ENCODE assay signal across 22 cellular contexts in the genomic region with DNA sequence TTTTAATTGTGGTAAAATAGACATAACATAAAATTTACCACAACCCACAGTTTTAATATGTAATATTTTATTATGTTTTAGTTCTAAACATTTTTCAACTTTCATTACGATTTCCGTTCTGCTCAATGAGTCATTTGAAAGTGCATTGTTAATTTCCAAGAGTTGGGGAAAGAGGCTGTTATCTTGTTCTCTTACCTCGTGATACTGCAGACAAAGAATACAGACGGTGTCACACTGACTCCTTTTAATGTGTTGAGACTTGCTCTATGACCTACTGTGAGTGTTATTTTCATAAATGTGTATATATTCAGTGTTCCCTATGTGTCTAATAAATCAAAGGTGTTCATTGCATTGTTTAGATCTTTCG. TPM values are rescaled to one million over a fixed set of nuclear protein-coding genes. Genes with fewer than 3 reads are reported as not detected.
DNase-seq lines count a peak whose midpoint lies in the region; ATAC-seq, FAIRE-seq and TF ChIP-seq lines count a peak whose summit lies in the region.
"Had no signal": no experiment of that assay in that cellular context is flagged by ENCODE, and none has a peak within 500 bp of the region (broad histone marks: within the 10 kb centered on the region; RNA-seq: fewer than 3 reads in every experiment).

No MANE protein-coding gene starts in this region.

- no peak overlapping the region for H2AFZ ChIP-seq in osteoblast (ENCODE audit: low read length)

- no peak for FAIRE-seq in GM12891 (lab: Jason Lieb, UNC)

- H3K9me3 ChIP-seq in RWPE2 (ENCODE audit: severe bottlenecking) (no peaks in the 10 kb centered on the region), osteoblast (ENCODE audit: low read depth, low read length) (no peaks in the 10 kb centered on the region), testis (no peaks in the 10 kb centered on the region)
- H3K9me3 ChIP-seq: heart left ventricle, MG63, upper lobe of left lung had no signal

- no peaks in the 10 kb centered on the region for H3K9me3 Mint-ChIP-seq in activated CD8-positive, alpha-beta memory T cell treated with anti-CD3 and anti-CD28 coated beads, Interleukin-2, amount 10 ng/mL, durations not matched to agents 7 days and 5 days (ENCODE audit: low read depth)
- H3K9me3 Mint-ChIP-seq in central memory CD8-positive, alpha-beta T cell, result no peaks in the 10 kb centered on the region
- H3K9me3 Mint-ChIP-seq: CD4-positive, alpha-beta T cell had no signal

- no peaks in the 10 kb centered on the region for H3K27me3 Mint-ChIP-seq in activated CD8-positive, alpha-beta memory T cell treated with anti-CD3 and anti-CD28 coated beads, Interleukin-2, amount 10 ng/mL, durations not matched to agents 7 days and 5 days
- H3K27me3 Mint-ChIP-seq in central memory CD8-positive, alpha-beta T cell, result peaks cover 10% of the 10 kb centered on the region
- H3K27me3 Mint-ChIP-seq: activated naive CD8-positive, alpha-beta T cell; CD4-positive, alpha-beta T cell had no signal

- H3K27ac Mint-ChIP-seq in activated CD8-positive, alpha-beta memory T cell treated with anti-CD3 and anti-CD28 coated beads, Interleukin-2, amount 10 ng/mL, durations not matched to agents 7 days and 5 days, result no peak overlapping the region
- peak overlapping the region; percentile 65 for H3K27ac Mint-ChIP-seq in central memory CD8-positive, alpha-beta T cell (ENCODE audit: low read depth)
- H3K27ac Mint-ChIP-seq: CD4-positive, alpha-beta T cell had no signal

- H3K36me3 ChIP-seq in RWPE2 (ENCODE audit: low read depth) (no peaks in the 10 kb centered on the region), osteoblast (ENCODE audit: insufficient read depth, low read length) (no peaks in the 10 kb centered on the region), testis (ENCODE audit: low read depth, missing control alignments) (no peaks in the 10 kb centered on the region)
- H3K36me3 ChIP-seq: heart left ventricle, MG63, upper lobe of left lung had no signal

- peak; percentile 45 for ATAC-seq in activated CD8-positive, alpha-beta memory T cell treated with anti-CD3 and anti-CD28 coated beads, Interleukin-2, amount 10 ng/mL, durations not matched to agents 7 days and 5 days
- peak; percentile 84 for ATAC-seq in RWPE2 (ENCODE audit: low read depth)
- no peak for ATAC-seq in central memory CD8-positive, alpha-beta T cell (replicated peaks; ENCODE audit: extremely low read depth, poor library complexity, severe bottlenecking)
- ATAC-seq: heart left ventricle, sciatic nerve had no signal

- H3K4me1 Mint-ChIP-seq in activated CD8-positive, alpha-beta memory T cell treated with anti-CD3 and anti-CD28 coated beads, Interleukin-2, amount 10 ng/mL, durations not matched to agents 7 days and 5 days, result peaks cover 21% of the 10 kb centered on the region
- H3K4me1 Mint-ChIP-seq in central memory CD8-positive, alpha-beta T cell, result peaks cover 6% of the 10 kb centered on the region

- no peak overlapping the region for H3K4me3 Mint-ChIP-seq in activated CD8-positive, alpha-beta memory T cell treated with anti-CD3 and anti-CD28 coated beads, Interleukin-2, amount 10 ng/mL, durations not matched to agents 7 days and 5 days
- H3K4me3 Mint-ChIP-seq in central memory CD8-positive, alpha-beta T cell, result no peak overlapping the region
- H3K4me3 Mint-ChIP-seq: activated naive CD8-positive, alpha-beta T cell; CD4-positive, alpha-beta T cell had no signal

- 67 to 73% methylated on average over 5 of the region's 5 CpGs for WGBS in testis, 2 donors

- H3K79me2 ChIP-seq in osteoblast (ENCODE audit: insufficient read depth, low read length), result no peaks in the 10 kb centered on the region

- H3K4me3 ChIP-seq in RWPE2 (ENCODE audit: severe bottlenecking), result no peak overlapping the region
- H3K4me3 ChIP-seq in osteoblast (ENCODE audit: insufficient read depth, low read length), result no peak overlapping the region
- no peak overlapping the region for H3K4me3 ChIP-seq in testis
- H3K4me3 ChIP-seq: heart left ventricle, MG63, upper lobe of left lung had no signal

- TF ChIP-seq CTCF in RWPE2 (IDR thresholded peaks at IDR 0.05; ENCODE audit: poor library complexity, severe bottlenecking) (no peak), osteoblast (IDR thresholded peaks at IDR 0.05; ENCODE audit: extremely low read depth, low read depth, low read length) (no peak), testis (IDR thresholded peaks at IDR 0.05) (no peak)

- intact Hi-C loops in testis (cut with DNase I; ENCODE audit: low total_unique reads), result no loop called here

- H3K4me1 ChIP-seq in RWPE2 (ENCODE audit: insufficient read depth, poor library complexity, severe bottlenecking) (peaks cover 22% of the 10 kb centered on the region), osteoblast (ENCODE audit: insufficient read depth, low read length) (peaks cover 20% of the 10 kb centered on the region), testis (no peaks in the 10 kb centered on the region)

- peak overlapping the region; percentile 24 for H3K4me2 ChIP-seq in osteoblast (ENCODE audit: insufficient read depth, low read length)

- H3K36me3 Mint-ChIP-seq in activated CD8-positive, alpha-beta memory T cell treated with anti-CD3 and anti-CD28 coated beads, Interleukin-2, amount 10 ng/mL, durations not matched to agents 7 days and 5 days, result no peaks in the 10 kb centered on the region
- H3K36me3 Mint-ChIP-seq in central memory CD8-positive, alpha-beta T cell (ENCODE audit: insufficient read depth), result no peaks in the 10 kb centered on the region
- H3K36me3 Mint-ChIP-seq: activated naive CD8-positive, alpha-beta T cell had no signal

- no peaks in the 10 kb centered on the region for H4K20me1 ChIP-seq in osteoblast (ENCODE audit: insufficient read depth, low read length)

- CTCF ChIA-PET in activated CD8-positive, alpha-beta memory T cell treated with anti-CD3 and anti-CD28 coated beads, Interleukin-2, amount 10 ng/mL, durations not matched to agents 7 days and 5 days (lab: Charles Lee), result no interaction called here

- no peak for DNase-seq in activated CD8-positive, alpha-beta memory T cell treated with anti-CD3 and anti-CD28 coated beads, Interleukin-2, amount 10 ng/mL, durations not matched to agents 7 days and 5 days
- no peak for DNase-seq in activated CD8-positive, alpha-beta memory T cell treated with anti-CD3 and anti-CD28 coated beads, Interleukin-2, amount 50 U/mL, for 4 hours
- no peak for DNase-seq in RWPE2 (ENCODE audit: low spot score)
- no peak for DNase-seq in central memory CD8-positive, alpha-beta T cell (ENCODE audit: low spot score in 2 of 2)
- DNase-seq in osteoblast (ENCODE audit: insufficient read length, low spot score, missing footprints), result peak; percentile 43
- no peak for DNase-seq in testis
- DNase-seq in SKM-1 (lab: John Stamatoyannopoulos, UW; ENCODE audit: unreplicated experiment), result no peak
- DNase-seq in GM12891 (ENCODE audit: insufficient read length, low spot score), result no peak
- DNase-seq: activated CD4-positive, CD25-positive, alpha-beta regulatory T cell; activated CD8-positive, alpha-beta memory T cell treated with anti-CD3 and anti-CD28 coated beads, Interleukin-2, amount 50 U/mL, for 48 hours; CD4-positive, alpha-beta T cell; DND-41; heart left ventricle; midbrain; NCI-H1930; NCI-H526; stimulated activated CD4-positive, alpha-beta T cell treated with anti-CD3 and anti-CD28 coated beads, Interleukin-4, amount 100 ng/mL, for 1 hour had no signal

- peak overlapping the region; percentile 92 for H3K27ac ChIP-seq in RWPE2 (ENCODE audit: poor library complexity, severe bottlenecking)
- H3K27ac ChIP-seq in osteoblast (ENCODE audit: low read depth, low read length), result no peak overlapping the region
- no peak overlapping the region for H3K27ac ChIP-seq in testis
- H3K27ac ChIP-seq: heart left ventricle, upper lobe of left lung had no signal

- TF ChIP-seq POLR2A in testis (IDR thresholded peaks at IDR 0.05), result no peak
- no peak for TF ChIP-seq POLR2A in GM12891 (IDR thresholded peaks at IDR 0.05; ENCODE audit: low read depth, low read length)

- H3K27me3 ChIP-seq in RWPE2 (ENCODE audit: insufficient read depth, poor library complexity, severe bottlenecking) (no peaks in the 10 kb centered on the region), osteoblast (ENCODE audit: insufficient read depth, low read length) (peaks cover 11% of the 10 kb centered on the region), testis (no peaks in the 10 kb centered on the region)
- H3K27me3 ChIP-seq: MG63 had no signal

TF ChIP-seq in GM12891, 5 proteins besides CTCF, POLR2A, EP300 and RAD21:
- no peak for TF ChIP-seq POLR2AphosphoS5 (IDR thresholded peaks at IDR 0.05; ENCODE audit: low read depth, low read length)
- no peak for TF ChIP-seq SPI1 (IDR thresholded peaks at IDR 0.05; ENCODE audit: low read depth, low read length)
- TF ChIP-seq POU2F2 (IDR thresholded peaks at IDR 0.05; ENCODE audit: low read depth, low read length), result no peak
- TF ChIP-seq TAF1 (IDR thresholded peaks at IDR 0.05; ENCODE audit: low read depth, low read length), result no peak
- no peak for TF ChIP-seq PAX5 (IDR thresholded peaks at IDR 0.05; ENCODE audit: insufficient read depth, low read length, severe bottlenecking)

RNA-seq across cellular contexts. Expression of gene RAC2, which starts 10.8 kb away (rescaled TPM):
- 100 to 1,000 TPM; 834 to 907 TPM for total RNA-seq in activated CD8-positive, alpha-beta memory T cell treated with anti-CD3 and anti-CD28 coated beads, Interleukin-2, amount 10 ng/mL, durations not matched to agents 7 days and 5 days
- 13.6 and 14.5 TPM in 2 replicates for total RNA-seq in osteoblast
- 10 to 100 TPM in 1 of 2 donors, 1 to 10 TPM in 1; 1.2 to 10.7 TPM for total RNA-seq in testis
- polyA plus RNA-seq in testis (ENCODE audit: insufficient read depth, low read depth, low replicate concordance), result 15.5 TPM
- polyA plus RNA-seq in GM12891 (2012; ENCODE audit: low read depth, missing spikeins), result 448 TPM

RNA-seq across cellular contexts. Expression of gene CYTH4, which starts 27.5 kb away (rescaled TPM):
- 100 to 1,000 TPM in 1 of 2 experiments, 10 to 100 TPM in 1; 97.8 to 123 TPM for total RNA-seq in activated CD8-positive, alpha-beta memory T cell treated with anti-CD3 and anti-CD28 coated beads, Interleukin-2, amount 10 ng/mL, durations not matched to agents 7 days and 5 days
- total RNA-seq in osteoblast (0.59 and 0.72 TPM in 2 replicates), testis (1 to 10 TPM; 2.7 to 7.2 TPM)
- polyA plus RNA-seq in testis (ENCODE audit: insufficient read depth, low read depth, low replicate concordance), result 6.8 TPM
- 12.4 TPM for polyA plus RNA-seq in GM12891 (2012; ENCODE audit: low read depth, missing spikeins)
- total RNA-seq: A673 had no signal

RNA-seq across cellular contexts. Expression of gene SSTR3, which starts 42.6 kb away (rescaled TPM):
- 1 to 10 TPM; 1.3 to 2.2 TPM for total RNA-seq in activated CD8-positive, alpha-beta memory T cell treated with anti-CD3 and anti-CD28 coated beads, Interleukin-2, amount 10 ng/mL, durations not matched to agents 7 days and 5 days
- total RNA-seq in osteoblast, result not detected in 2 replicates
- 10 to 100 TPM; 40.1 to 54.4 TPM for total RNA-seq in testis
- polyA plus RNA-seq in testis (ENCODE audit: insufficient read depth, low read depth, low replicate concordance), result 26.8 TPM
- 3.7 TPM for polyA plus RNA-seq in GM12891 (2012; ENCODE audit: low read depth, missing spikeins)
- total RNA-seq: A673, sciatic nerve had no signal
- polyA plus RNA-seq: heart left ventricle had no signal

Comparison
In these comparisons a context has a peak if more than half of its experiments do, and no peak if none do; other contexts are left out.
1. RNA of gene RAC2, which starts 10.8 kb away (total RNA-seq): 834 to 907 TPM in activated CD8-positive, alpha-beta memory T cell treated with anti-CD3 and anti-CD28 coated beads, Interleukin-2, amount 10 ng/mL, durations not matched to agents 7 days and 5 days; 13.6 to 14.5 TPM in osteoblast and 1.2 to 10.7 TPM in testis; every median in the first group is over 10 times any median in the second.
2. RNA of gene CYTH4, which starts 27.5 kb away (total RNA-seq): 97.8 to 123 TPM in activated CD8-positive, alpha-beta memory T cell treated with anti-CD3 and anti-CD28 coated beads, Interleukin-2, amount 10 ng/mL, durations not matched to agents 7 days and 5 days; 2.7 to 7.2 TPM in testis and 0.59 to 0.72 TPM in osteoblast; every median in the first group is over 10 times any median in the second.
3. RNA of gene SSTR3, which starts 42.6 kb away (total RNA-seq): 40.1 to 54.4 TPM in testis; 1.3 to 2.2 TPM in activated CD8-positive, alpha-beta memory T cell treated with anti-CD3 and anti-CD28 coated beads, Interleukin-2, amount 10 ng/mL, durations not matched to agents 7 days and 5 days and not detected in osteoblast; every median in the first group is over 10 times any median in the second.